In the genomic region with DNA sequence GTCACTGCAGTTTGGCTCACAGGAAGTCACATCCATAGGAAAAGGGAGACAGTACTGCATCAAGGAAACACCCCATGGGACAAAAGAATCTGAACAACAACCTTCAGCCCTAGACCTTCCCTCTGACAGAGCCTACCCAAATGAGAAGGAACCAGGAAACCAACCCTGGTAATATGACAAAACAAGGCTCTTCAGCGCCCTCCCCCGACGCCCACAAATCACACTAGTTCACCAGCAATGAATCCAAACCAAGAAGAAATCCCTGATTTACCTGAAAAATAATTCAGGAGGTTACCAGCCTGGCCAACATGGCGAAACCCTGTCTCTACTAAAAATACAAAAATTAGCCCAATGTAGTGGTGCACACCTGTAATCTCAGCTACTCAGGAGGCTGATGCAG, we compare ENCODE assay signal across 10 cellular contexts. TPM values are rescaled to one million over a fixed set of nuclear protein-coding genes. Genes with fewer than 3 reads are reported as not detected.
DNase-seq lines count a peak whose midpoint lies in the region; FAIRE-seq and TF ChIP-seq lines count a peak whose summit lies in the region.
"Not testable (repeated sequence)": the region's sequence is repeated elsewhere in the genome, so short reads cannot be mapped to it uniquely, and the experiment has no call there.
"Had no signal": no experiment of that assay in that cellular context is flagged by ENCODE, and none has a peak within 500 bp of the region (broad histone marks: within the 10 kb centered on the region; RNA-seq: fewer than 3 reads in every experiment).

No MANE protein-coding gene starts in this region.

- H3K9me3 ChIP-seq in HUES6 (ENCODE audit: control insufficient read depth, insufficient read depth, low read depth, low read length); H1 (ENCODE audit: insufficient read depth in 2 of 2, low read depth in 1 of 2, low read length in 1 of 2); iPS-15b (ENCODE audit: control insufficient read depth, insufficient read depth, low read length); transverse colon: not testable (repeated sequence)

- H3K36me3 Mint-ChIP-seq in nephron (ENCODE audit: low read depth), result not testable (repeated sequence)

- H3K36me3 ChIP-seq in HUES6 (ENCODE audit: control insufficient read depth, insufficient read depth, low read length); H1 (ENCODE audit: control insufficient read depth in 2 of 4, insufficient read depth in 4 of 4, low read length in 3 of 4); iPS-15b (ENCODE audit: control insufficient read depth, insufficient read depth, low read length); transverse colon: not testable (repeated sequence)

- H3K79me1 ChIP-seq in H1 (ENCODE audit: low read depth, low read length), result not testable (repeated sequence)

- not testable (repeated sequence) for H3K18ac ChIP-seq in H1 (ENCODE audit: extremely low read depth, low read length)

- peak in 1 of 3 experiments; percentile 21; a peak in 1 of 4 replicates for TF ChIP-seq CTCF in H1 (IDR thresholded peaks at IDR 0.05; ENCODE audit: control extremely low read depth in 1 of 3, insufficient read depth in 1 of 3, low read depth in 1 of 3, low read length in 3 of 3)
- not testable (repeated sequence) for TF ChIP-seq CTCF in nephron (IDR thresholded peaks at IDR 0.05; ENCODE audit: unreplicated experiment in 3 of 3)
- peak in 1 of 5 experiments; percentile 20 for TF ChIP-seq CTCF in transverse colon (IDR thresholded peaks at IDR 0.05)

- not testable (repeated sequence) for H4K8ac ChIP-seq in H1 (ENCODE audit: extremely low read depth, insufficient read depth, low read length)

- TF ChIP-seq EP300 in H1 (IDR thresholded peaks at IDR 0.05; ENCODE audit: borderline replicate concordance in 1 of 2, low read depth in 2 of 2, low read length in 2 of 2); transverse colon (IDR thresholded peaks at IDR 0.05; ENCODE audit: low read depth): not testable (repeated sequence)

- 0 out of 2 replicates have a peak overlapping the region, but pooled peaks have one; percentile 53 for H2AK5ac ChIP-seq in H1 (ENCODE audit: low read depth, low read length)

- not testable (repeated sequence) for H2BK120ac ChIP-seq in H1 (replicated peaks; ENCODE audit: low read depth, low read length)

- intact Hi-C loops in transverse colon (cut with DNase I; ENCODE audit: low total_unique reads), result not testable (repeated sequence)

- not testable (repeated sequence) for H3K79me2 ChIP-seq in H1 (ENCODE audit: control insufficient read depth in 1 of 2, insufficient read depth in 2 of 2, low read length in 2 of 2)

- not testable (repeated sequence) for H2BK20ac ChIP-seq in H1 (ENCODE audit: low read length)

- not testable (repeated sequence) for H3K56ac ChIP-seq in H1 (replicated peaks; ENCODE audit: insufficient read length, low read depth, low read length)

- H2BK5ac ChIP-seq in H1 (ENCODE audit: low read depth, low read length), result not testable (repeated sequence)

- H3K27ac ChIP-seq in HUES6 (ENCODE audit: low read depth, low read length) (peak overlapping the region; percentile 1; the same call in 1 of the 2 replicates), transverse colon (peak overlapping the region; percentile 37 to 60 (median 56))
- H3K27ac ChIP-seq in H1 (ENCODE audit: low read depth, low read length), result not testable (repeated sequence)

- not testable (repeated sequence) for H2AFZ ChIP-seq in H1 (ENCODE audit: low read length)

- CTCF ChIA-PET in H1 (lab: Charles Lee; ENCODE audit: partially characterized antibody), result interaction anchor here (1.0 to 1.8 kb wide), 8 partner anchors 12 to 364 kb away, joined by 3 to 7 read pairs (median 4); no protein-coding TSS in a partner anchor

- H2BK12ac ChIP-seq in H1 (ENCODE audit: low read depth, low read length), result peak overlapping the region; percentile 23

- peak overlapping the region; percentile 72; the same call in 1 of the 2 replicates for H2BK15ac ChIP-seq in H1 (ENCODE audit: low read length)

- H3K9me3 Mint-ChIP-seq in nephron, result not testable (repeated sequence)

- not testable (repeated sequence) for H3K4me3 Mint-ChIP-seq in nephron

- H3K27me3 ChIP-seq in HUES6 (ENCODE audit: control insufficient read depth, insufficient read depth, low read length); H1 (replicated peaks in 1 of 4; ENCODE audit: control insufficient read depth in 3 of 4, extremely low read depth in 1 of 4, insufficient read depth in 3 of 4, low read length in 3 of 4); iPS-15b (ENCODE audit: control insufficient read depth, insufficient read depth, low read length); transverse colon: not testable (repeated sequence)

- H4K20me1 ChIP-seq in H1 (replicated peaks in 1 of 2; ENCODE audit: control insufficient read depth in 1 of 2, insufficient read depth in 2 of 2, low read length in 2 of 2), result not testable (repeated sequence)

- in situ Hi-C loops in SK-MEL-5 (cut with HindIII; ENCODE audit: low pct_unique_long_range_greater_than_20kb, low sequenced_read_pairs); transverse colon (cut with MboI; ENCODE audit: low pct_ligation_motif_present in 1 of 4, low pct_unique_long_range_greater_than_20kb in 1 of 4, low sequenced_read_pairs in 3 of 4): not testable (repeated sequence)

- peak overlapping the region; percentile 44; the same call in 1 of the 2 replicates for H3K4me3 ChIP-seq in HUES6 (ENCODE audit: low read depth, low read length)
- not testable (repeated sequence) for H3K4me3 ChIP-seq in H1 (ENCODE audit: extremely low read depth in 1 of 4, insufficient read depth in 2 of 4, low read depth in 3 of 4, low read length in 4 of 4); transverse colon
- H3K4me3 ChIP-seq in iPS-15b (ENCODE audit: low read depth, low read length), result peak overlapping the region; percentile 20

- WGBS in H1 (ENCODE audit: extremely low coverage in 1 of 2, insufficient coverage in 1 of 2, insufficient read length in 1 of 2, insufficient replicate concordance in 2 of 2, low coverage in 1 of 2, low lambda C conversion rate in 2 of 2, missing lambda C conversion rate in 1 of 2), 2 experiments, result 61% methylated on average over 4 of the region's 4 CpGs; no CpG with 5 or more reads in 1 of the 2 experiments
- WGBS in transverse colon (ENCODE audit: low coverage in 1 of 2), 2 donors, result 72% methylated on average over 4 of the region's 4 CpGs; no CpG with 5 or more reads in 1 of the 2 donors

- not testable (repeated sequence) for H3K23me2 ChIP-seq in H1 (ENCODE audit: low read depth, low read length)

- peak; percentile 45 for DNase-seq in ELF-1 (ENCODE audit: low read depth, low spot score)
- DNase-seq in SK-MEL-5 (ENCODE audit: low read depth, low spot score), result peak; percentile 41
- DNase-seq in H1 (ENCODE audit: low read depth in 1 of 2, low spot score in 2 of 2); transverse colon: not testable (repeated sequence)

- TF ChIP-seq POLR2A in H1 (IDR thresholded peaks at IDR 0.05; ENCODE audit: control extremely low read depth in 1 of 2, low read depth in 2 of 2, low read length in 2 of 2); transverse colon (IDR thresholded peaks at IDR 0.05): not testable (repeated sequence)

- peaks cover 28% of the 10 kb centered on the region for H3K4me1 ChIP-seq in HUES6 (ENCODE audit: control insufficient read depth, insufficient read depth, low read length)
- H3K4me1 ChIP-seq in H1 (replicated peaks in 1 of 4; ENCODE audit: control insufficient read depth in 3 of 4, insufficient read depth in 4 of 4, low read length in 3 of 4); iPS-15b (ENCODE audit: control insufficient read depth, insufficient read depth, low read length): not testable (repeated sequence)
- peaks cover 0 to 12% (median 2%) of the 10 kb centered on the region in 4 donors for H3K4me1 ChIP-seq in transverse colon

- peak overlapping the region in 2 of 3 experiments; percentile 65 to 79 for H3K27ac Mint-ChIP-seq in nephron

- H3K9ac ChIP-seq in HUES6 (ENCODE audit: low read length), result peak overlapping the region; percentile 42
- not testable (repeated sequence) for H3K9ac ChIP-seq in H1 (replicated peaks in 1 of 4; ENCODE audit: extremely low read depth in 1 of 4, low read depth in 3 of 4, low read length in 3 of 4); iPS-15b (ENCODE audit: low read depth, low read length)

- H4K91ac ChIP-seq in H1 (replicated peaks; ENCODE audit: insufficient read length, low read length), result not testable (repeated sequence)

- POLR2A ChIA-PET in H1 (lab: Charles Lee; ENCODE audit: partially characterized antibody), result interaction anchor here (1.1 kb wide), 1 partner anchor 79 kb away, joined by 3 read pairs; no protein-coding TSS in a partner anchor

- H3K4ac ChIP-seq in H1 (replicated peaks; ENCODE audit: insufficient read length, low read depth, low read length), result not testable (repeated sequence)

- H3K14ac ChIP-seq in H1 (ENCODE audit: insufficient read length), result not testable (repeated sequence)

- TF ChIP-seq RAD21 in H1 (IDR thresholded peaks at IDR 0.05 in 1 of 2, conservative IDR thresholded peaks at IDR 0.05 in 1 of 2; ENCODE audit: low read depth in 2 of 2, low read length in 2 of 2), result peak; percentile 3 to 29; a peak in 3 of 4 replicates

- not testable (repeated sequence) for H3K4me2 ChIP-seq in H1 (ENCODE audit: insufficient read depth in 1 of 2, low read depth in 2 of 2, low read length in 2 of 2)

- not testable (repeated sequence) for H3K27me3 Mint-ChIP-seq in nephron (ENCODE audit: low read depth)

- H3K23ac ChIP-seq in H1 (ENCODE audit: insufficient read length), result not testable (repeated sequence)

- H4K5ac ChIP-seq in H1 (ENCODE audit: insufficient read length, low read depth, low read length), result not testable (repeated sequence)

- not testable (repeated sequence) for H3K4me1 Mint-ChIP-seq in nephron

- FAIRE-seq in H1 (lab: Jason Lieb, UNC), result not testable (repeated sequence)

RNA-seq across cellular contexts. Expression of gene SOWAHB, which starts 29.2 kb away (rescaled TPM):
- total RNA-seq in SK-MEL-5 (2014; rRNA removed; shearing (Covaris generic)), result not detected in 2 replicates
- polyA plus RNA-seq in SK-MEL-5 (2015; cell fraction: cytosol; rRNA removed), result not detected in 2 replicates
- polyA plus RNA-seq in SK-MEL-5 (2015; cell fraction: nucleus; rRNA removed), result not detected in 2 replicates
- 0.65 and 1.1 TPM in 2 replicates for total RNA-seq in H1 (2021; fragmentation: NEBNext Ultra II Directional; extraction: Animal tissue kit (Norgen Biotek cat#: 25700))
- polyA plus RNA-seq in H1 (2011; rRNA removed), result 0.15 and 0.31 TPM in 2 replicates
- polyA plus RNA-seq in H1 (2011; cell fraction: cytosol; rRNA removed), result 0.34 TPM
- polyA plus RNA-seq in H1 (2011; cell fraction: nucleus; rRNA removed), result 0.46 TPM
- 0.14 to 0.57 TPM (median 0.41 TPM) in 4 replicates for polyA plus RNA-seq in H1 (2012, experiment 1 of 2)
- 0.13 TPM for polyA plus RNA-seq in H1 (2012, experiment 2 of 2)
- 0.24 TPM for polyA plus RNA-seq in H1 (2013, experiment 1 of 2)
- 0.26 TPM for polyA plus RNA-seq in H1 (2013, experiment 2 of 2)
- 0.41 and 0.63 TPM in 2 replicates for polyA minus RNA-seq in H1 (2011; rRNA and poly(A)+ RNA removed)
- polyA minus RNA-seq in H1 (2011; cell fraction: cytosol; rRNA and poly(A)+ RNA removed), result 1.5 TPM
- 1.9 TPM for polyA minus RNA-seq in H1 (2011; cell fraction: nucleus; rRNA and poly(A)+ RNA removed)
- total RNA-seq in transverse colon, result 10 to 100 TPM; 19.3 to 63.2 (median 33.1) TPM
- total RNA-seq: A172; CD4-positive, CD25-positive, alpha-beta regulatory T cell; K562 had no signal
- polyA plus RNA-seq: CD4-positive, CD25-positive, alpha-beta regulatory T cell; K562 had no signal
